ENCODE assay signal across 15 cellular contexts in the genomic region with DNA sequence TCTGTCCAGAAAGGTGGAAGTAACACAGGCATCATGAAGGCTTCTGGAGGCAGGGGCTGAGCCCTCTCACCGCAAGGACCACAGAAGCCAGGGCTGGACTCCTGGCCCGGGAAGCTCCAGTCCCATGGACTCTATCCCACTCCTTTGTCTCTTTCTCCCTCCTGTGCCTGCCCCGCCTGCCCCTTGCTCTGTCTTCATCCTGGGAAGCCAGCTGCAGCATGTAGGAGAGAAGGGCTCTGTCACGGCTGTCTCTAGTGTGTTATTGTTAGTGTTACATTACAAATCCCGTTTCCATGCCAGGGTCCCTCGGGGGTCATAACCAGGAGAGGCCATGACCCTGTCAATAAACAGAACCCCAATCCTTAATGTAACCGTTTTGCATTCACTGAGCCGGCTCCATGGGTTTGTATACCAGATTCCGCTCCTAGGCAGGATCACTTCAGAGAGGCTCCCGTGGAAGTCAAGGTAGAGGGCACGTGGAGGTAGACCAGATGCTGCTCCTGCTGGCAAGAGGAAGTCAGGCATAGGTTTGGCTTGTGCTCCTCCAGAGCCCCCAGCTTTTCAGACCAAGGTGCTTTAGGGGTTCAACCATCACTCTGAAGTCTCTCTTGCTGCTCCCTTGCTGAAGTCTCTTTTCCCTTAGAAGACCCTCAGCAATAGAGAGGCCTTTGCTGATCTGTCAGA.
DNase-seq lines count a peak whose midpoint lies in the region; ATAC-seq and TF ChIP-seq lines count a peak whose summit lies in the region.
"Had no signal": no experiment of that assay in that cellular context is flagged by ENCODE, and none has a peak within 500 bp of the region (broad histone marks: within the 10 kb centered on the region; RNA-seq: fewer than 3 reads in every experiment).

No MANE protein-coding gene starts in this region.

- peak overlapping the region; percentile 24 for H3K27ac ChIP-seq in left ventricle myocardium inferior (replicated peaks)
- peak overlapping the region; percentile 23 to 41 for H3K27ac ChIP-seq in aorta (ENCODE audit: low read depth in 1 of 2, low read length in 2 of 2)
- H3K27ac ChIP-seq: SK-N-MC had no signal

- no peak for ATAC-seq in left cardiac atrium
- ATAC-seq in activated CD8-positive, alpha-beta T cell treated with anti-CD3 and anti-CD28 coated beads for 36 hours, result no peak
- no peak for ATAC-seq in naive B cell (ENCODE audit: low read depth in 2 of 2)
- ATAC-seq in aorta (ENCODE audit: low FRiP score), result no peak
- ATAC-seq in HG02981 (IDR thresholded peaks at IDR 0.05; ENCODE audit: unreplicated experiment), result no peak
- no peak for ATAC-seq in GM21423 (IDR thresholded peaks at IDR 0.05; ENCODE audit: unreplicated experiment)

- H3K4me1 Mint-ChIP-seq in activated CD8-positive, alpha-beta T cell treated with anti-CD3 and anti-CD28 coated beads for 36 hours (ENCODE audit: low read depth), result peaks cover 93% of the 10 kb centered on the region
- H3K4me1 Mint-ChIP-seq in naive B cell, result peaks cover 76 to 99% (median 86%) of the 10 kb centered on the region in 3 donors

- no peak overlapping the region for H3K4me3 ChIP-seq in left ventricle myocardium inferior
- no peak overlapping the region for H3K4me3 ChIP-seq in aorta (ENCODE audit: low read length in 2 of 2)
- H3K4me3 ChIP-seq: SK-N-MC had no signal

- peaks cover 48% of the 10 kb centered on the region for H3K36me3 Mint-ChIP-seq in activated CD8-positive, alpha-beta T cell treated with anti-CD3 and anti-CD28 coated beads for 36 hours (ENCODE audit: low read depth)
- no peaks in the 10 kb centered on the region for H3K36me3 Mint-ChIP-seq in naive B cell

- intact Hi-C loops in left ventricle myocardium inferior (cut with micrococcal nuclease), result loop anchor here (10.0 kb wide), 1 partner anchor 261 kb away; no protein-coding TSS in a partner anchor
- intact Hi-C loops in left cardiac atrium (cut with DNase I), result loop anchor here (5.0 to 10.0 kb wide), 4 partner anchors 119 to 338 kb away; no protein-coding TSS in a partner anchor
- intact Hi-C loops in activated CD8-positive, alpha-beta T cell treated with anti-CD3 and anti-CD28 coated beads for 36 hours (cut with micrococcal nuclease), result loop anchor here (5.0 to 10.0 kb wide), 3 partner anchors 51 to 211 kb away; no protein-coding TSS in a partner anchor
- intact Hi-C loops in aorta (cut with DNase I), result loop anchor here (5.0 to 10.0 kb wide), 9 partner anchors 117 to 533 kb away; no protein-coding TSS in a partner anchor

- no peak for TF ChIP-seq CTCF in left ventricle myocardium inferior (IDR thresholded peaks at IDR 0.05; ENCODE audit: borderline replicate concordance)
- TF ChIP-seq CTCF in activated CD8-positive, alpha-beta T cell treated with anti-CD3 and anti-CD28 coated beads for 36 hours (IDR thresholded peaks at IDR 0.05), result no peak

- H3K36me3 ChIP-seq in left ventricle myocardium inferior (no peaks in the 10 kb centered on the region), aorta (ENCODE audit: control insufficient read depth in 1 of 2, insufficient read depth in 2 of 2, low read length in 1 of 2) (no peaks in the 10 kb centered on the region)

- POLR2A ChIA-PET in activated CD8-positive, alpha-beta T cell treated with anti-CD3 and anti-CD28 coated beads for 36 hours (lab: Charles Lee), result interaction anchor here (1.0 to 1.9 kb wide), 6 partner anchors 8 to 211 kb away, joined by 3 to 5 read pairs (median 3); no protein-coding TSS in a partner anchor

- H3K4me3 Mint-ChIP-seq in activated CD8-positive, alpha-beta T cell treated with anti-CD3 and anti-CD28 coated beads for 36 hours, result no peak overlapping the region
- peak overlapping the region in 6 of 8 donors; percentile 31 to 75 (median 63) for H3K4me3 Mint-ChIP-seq in naive B cell

- DNase-seq in left ventricle myocardium inferior (no peak), left cardiac atrium (no peak), naive B cell (no peak), aorta (no peak), NCI-H1092 treated with DMSO at 0.1 percent for 48 hours (lab: John Stamatoyannopoulos, UW) (no peak)
- DNase-seq in activated CD8-positive, alpha-beta T cell treated with anti-CD3 and anti-CD28 coated beads for 36 hours, result peak; percentile 45
- DNase-seq: activated gamma-delta T cell; C1 segment of cervical spinal cord; central memory CD4-positive, alpha-beta T cell; islet precursor cell; NCI-H2081; stimulated activated CD4-positive, alpha-beta T cell treated with anti-CD3 and anti-CD28 coated beads, Interleukin-1b, Interleukin-23, amount 100 ng/mL, for 48 hours had no signal

- H3K9me3 ChIP-seq in left ventricle myocardium inferior (replicated peaks) (no peaks in the 10 kb centered on the region), aorta (ENCODE audit: control insufficient read depth, low read length) (no peaks in the 10 kb centered on the region)

- WGBS in aorta, 2 donors, result 64 to 67% methylated on average over 11 of the region's 11 CpGs

- peak overlapping the region; percentile 95 for H3K27ac Mint-ChIP-seq in activated CD8-positive, alpha-beta T cell treated with anti-CD3 and anti-CD28 coated beads for 36 hours
- H3K27ac Mint-ChIP-seq in naive B cell, result peak overlapping the region; percentile 69 to 100 (median 90)

- H3K27me3 Mint-ChIP-seq in activated CD8-positive, alpha-beta T cell treated with anti-CD3 and anti-CD28 coated beads for 36 hours, result no peaks in the 10 kb centered on the region
- no peaks in the 10 kb centered on the region for H3K27me3 Mint-ChIP-seq in naive B cell

- H3K9me3 Mint-ChIP-seq in activated CD8-positive, alpha-beta T cell treated with anti-CD3 and anti-CD28 coated beads for 36 hours, result peaks cover 29% of the 10 kb centered on the region
- no peaks in the 10 kb centered on the region for H3K9me3 Mint-ChIP-seq in naive B cell

- H3K27me3 ChIP-seq in left ventricle myocardium inferior (ENCODE audit: low read depth), result no peaks in the 10 kb centered on the region
- no peaks in the 10 kb centered on the region for H3K27me3 ChIP-seq in aorta (ENCODE audit: control insufficient read depth in 1 of 2, insufficient read depth in 2 of 2, low read length in 1 of 2)

- H3K4me1 ChIP-seq in left ventricle myocardium inferior, result peaks cover 77% of the 10 kb centered on the region
- H3K4me1 ChIP-seq in aorta (ENCODE audit: control insufficient read depth in 1 of 2, insufficient read depth in 2 of 2, low read length in 2 of 2), result peaks cover 3 to 10% of the 10 kb centered on the region in 2 donors

- CTCF ChIA-PET in activated CD8-positive, alpha-beta T cell treated with anti-CD3 and anti-CD28 coated beads for 36 hours (lab: Charles Lee), result interaction anchor here (1.4 to 5.3 kb wide), 4 partner anchors 11 to 338 kb away, joined by 3 to 91 read pairs (median 4); no protein-coding TSS in a partner anchor
